ENCODE assay signal across 11 cellular contexts in the genomic region with DNA sequence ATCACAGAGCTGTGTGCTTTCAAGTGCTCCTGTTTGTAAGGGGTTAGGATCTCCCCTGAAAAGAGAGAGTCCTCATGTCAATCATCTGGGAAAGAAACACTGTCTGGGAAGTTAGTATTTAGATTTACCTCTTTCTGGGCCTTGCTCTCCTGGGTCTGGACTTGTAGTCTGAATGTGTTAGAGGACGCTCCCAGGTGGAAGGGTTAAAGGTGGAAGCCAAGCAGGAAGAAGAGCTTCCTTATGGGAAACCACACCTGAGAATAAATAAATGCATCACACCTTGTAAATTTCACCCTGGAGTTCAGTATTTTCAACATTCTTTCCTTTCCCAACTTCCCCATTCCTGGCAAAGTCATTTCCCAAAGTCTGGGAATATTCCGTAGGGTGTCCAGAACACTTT. TPM values are rescaled to one million over a fixed set of nuclear protein-coding genes. Genes with fewer than 3 reads are reported as not detected.
DNase-seq lines count a peak whose midpoint lies in the region; ATAC-seq and TF ChIP-seq lines count a peak whose summit lies in the region.
"Had no signal": no experiment of that assay in that cellular context is flagged by ENCODE, and none has a peak within 500 bp of the region (broad histone marks: within the 10 kb centered on the region; RNA-seq: fewer than 3 reads in every experiment).

No MANE protein-coding gene starts in this region.

- peaks cover 0 to 1% (median 0%) of the 10 kb centered on the region in 7 donors for H3K9me3 Mint-ChIP-seq in CD4-positive, CD25-positive, alpha-beta regulatory T cell

- H3K9ac ChIP-seq in HUES64 (ENCODE audit: low read depth, low read length), result no peak overlapping the region

- H3K4me1 ChIP-seq in CD4-positive, CD25-positive, alpha-beta regulatory T cell (ENCODE audit: control insufficient read depth, insufficient read depth, low read length, poor library complexity, severe bottlenecking), result peaks cover 28% of the 10 kb centered on the region
- H3K4me1 ChIP-seq in HUES64 (ENCODE audit: insufficient read depth, low read length), result peaks cover 6% of the 10 kb centered on the region; the same call in 1 of the 2 replicates
- H3K4me1 ChIP-seq in body of pancreas, result peaks cover 13% of the 10 kb centered on the region
- peaks cover 0 to 16% of the 10 kb centered on the region in 2 donors for H3K4me1 ChIP-seq in muscle layer of duodenum (ENCODE audit: control insufficient read depth in 1 of 2, insufficient read depth in 2 of 2, low read length in 2 of 2)

- H3K27me3 Mint-ChIP-seq in CD4-positive, CD25-positive, alpha-beta regulatory T cell, result no peaks in the 10 kb centered on the region

- peak overlapping the region; percentile 82 to 99 (median 96) for H3K4me3 Mint-ChIP-seq in CD4-positive, CD25-positive, alpha-beta regulatory T cell

- 86% methylated on average over 2 of the region's 2 CpGs for WGBS in HUES64
- WGBS in body of pancreas, 2 donors, result 66 to 80% methylated on average over 2 of the region's 2 CpGs

- H3K27ac Mint-ChIP-seq in CD4-positive, CD25-positive, alpha-beta regulatory T cell, result peak overlapping the region; percentile 26 to 98 (median 63)

- intact Hi-C loops in body of pancreas (cut with DNase I), result loop anchor here (10.0 kb wide), 1 partner anchor 92 kb away; no protein-coding TSS in a partner anchor

- H3K9me3 ChIP-seq in CD4-positive, CD25-positive, alpha-beta regulatory T cell (ENCODE audit: control insufficient read depth in 2 of 2, low read length in 2 of 2), result no peaks in the 10 kb centered on the region
- H3K9me3 ChIP-seq in HUES64 (ENCODE audit: insufficient read depth, low read depth, low read length) (peaks cover 10% of the 10 kb centered on the region; the same call in 1 of the 2 replicates), body of pancreas (no peaks in the 10 kb centered on the region), muscle layer of duodenum (ENCODE audit: control insufficient read depth in 1 of 2, low read length in 2 of 2) (no peaks in the 10 kb centered on the region)

- peaks cover 18 to 44% (median 30%) of the 10 kb centered on the region in 4 donors for H3K4me1 Mint-ChIP-seq in CD4-positive, CD25-positive, alpha-beta regulatory T cell

- DNase-seq in CD4-positive, CD25-positive, alpha-beta regulatory T cell, result no peak
- no peak for DNase-seq in body of pancreas
- DNase-seq in middle frontal gyrus (ENCODE audit: extremely low spot score, low spot score), result no peak
- no peak for DNase-seq in OCI-M2 (lab: John Stamatoyannopoulos, UW; ENCODE audit: unreplicated experiment)
- no peak for DNase-seq in hepatic stellate cell (ENCODE audit: low spot score)
- DNase-seq: NK-92 treated with Interleukin-12 subunit alpha and Interleukin-12 subunit beta, amount 100 ng/mL, for 24 hours had no signal

- no peaks in the 10 kb centered on the region for H3K27me3 ChIP-seq in CD4-positive, CD25-positive, alpha-beta regulatory T cell (ENCODE audit: control insufficient read depth, insufficient read depth, low read length)
- H3K27me3 ChIP-seq in HUES64 (ENCODE audit: insufficient read depth, low read length), result no peaks in the 10 kb centered on the region
- H3K27me3 ChIP-seq in body of pancreas, result no peaks in the 10 kb centered on the region
- H3K27me3 ChIP-seq in muscle layer of duodenum (ENCODE audit: low read depth, low read length), result no peaks in the 10 kb centered on the region
- H3K27me3 ChIP-seq: foreskin keratinocyte had no signal

- TF ChIP-seq POLR2A in body of pancreas (IDR thresholded peaks at IDR 0.05), result no peak

- peak overlapping the region; percentile 95 for H3K27ac ChIP-seq in CD4-positive, CD25-positive, alpha-beta regulatory T cell (ENCODE audit: insufficient read depth, low read length, poor library complexity, severe bottlenecking)
- H3K27ac ChIP-seq in HUES64 (ENCODE audit: low read depth, low read length) (no peak overlapping the region), body of pancreas (peak overlapping the region in 3 of 4 donors; percentile 81 to 95 (median 95)), muscle layer of duodenum (ENCODE audit: low read length) (peak overlapping the region; percentile 97)

- H3K4me3 ChIP-seq in CD4-positive, CD25-positive, alpha-beta regulatory T cell (ENCODE audit: low read depth, low read length), result peak overlapping the region; percentile 95
- H3K4me3 ChIP-seq in HUES64 (ENCODE audit: low read length) (peak overlapping the region; percentile 95), body of pancreas (no peak overlapping the region), muscle layer of duodenum (ENCODE audit: low read depth in 1 of 2, low read length in 2 of 2) (peak overlapping the region; percentile 83 to 92)

- peaks cover 6% of the 10 kb centered on the region for H3K36me3 ChIP-seq in CD4-positive, CD25-positive, alpha-beta regulatory T cell (ENCODE audit: control insufficient read depth, insufficient read depth, low read length)
- H3K36me3 ChIP-seq in HUES64 (ENCODE audit: insufficient read depth, low read length), result peaks cover 11% of the 10 kb centered on the region
- H3K36me3 ChIP-seq in body of pancreas (replicated peaks in 1 of 2; ENCODE audit: insufficient read depth in 1 of 2, low read depth in 2 of 2), result no peaks in the 10 kb centered on the region
- H3K36me3 ChIP-seq in muscle layer of duodenum (ENCODE audit: control insufficient read depth in 1 of 2, insufficient read depth in 2 of 2, low read length in 2 of 2), result peaks cover 4 to 5% of the 10 kb centered on the region in 2 donors

- H3K36me3 Mint-ChIP-seq in CD4-positive, CD25-positive, alpha-beta regulatory T cell, result peaks cover 18% of the 10 kb centered on the region

- no peak for TF ChIP-seq CTCF in body of pancreas (IDR thresholded peaks at IDR 0.05)

- ATAC-seq in CD4-positive, CD25-positive, alpha-beta regulatory T cell (ENCODE audit: low read depth in 2 of 2), result no peak
- ATAC-seq in body of pancreas, result no peak
- ATAC-seq in HG02642 (IDR thresholded peaks at IDR 0.05; ENCODE audit: poor library complexity, unreplicated experiment), result no peak

RNA-seq across cellular contexts. Expression of gene PLGRKT, which starts 1.3 kb away (rescaled TPM):
- total RNA-seq in CD4-positive, CD25-positive, alpha-beta regulatory T cell, result 16.4 TPM
- 10 to 100 TPM; 46.0 to 81.8 (median 53.2) TPM for polyA plus RNA-seq in CD4-positive, CD25-positive, alpha-beta regulatory T cell
- 18.8 TPM for polyA plus RNA-seq in HUES64 (2013, experiment 1 of 2)
- 28.7 TPM for polyA plus RNA-seq in HUES64 (2013, experiment 2 of 2)
- 1 to 10 TPM; 3.3 to 7.8 TPM for total RNA-seq in body of pancreas

RNA-seq across cellular contexts. Expression of gene CD274, which starts 13.9 kb away (rescaled TPM):
- 7.0 TPM for total RNA-seq in CD4-positive, CD25-positive, alpha-beta regulatory T cell
- polyA plus RNA-seq in CD4-positive, CD25-positive, alpha-beta regulatory T cell, result 1 to 10 TPM in 3 of 4 donors, under 1 TPM in 1; 0.72 to 3.6 (median 1.6) TPM
- polyA plus RNA-seq in HUES64 (2013, experiment 1 of 2), result not detected
- not detected for polyA plus RNA-seq in HUES64 (2013, experiment 2 of 2)
- 1 to 10 TPM; 1.6 to 3.6 TPM for total RNA-seq in body of pancreas
- total RNA-seq: G401 had no signal

Comparison
In these comparisons a context has a peak if more than half of its experiments do, and no peak if none do; other contexts are left out.
1. H3K4me3 ChIP-seq: peak in CD4-positive, CD25-positive, alpha-beta regulatory T cell (single experiment), HUES64 (single experiment) and muscle layer of duodenum (2 of 2); none in body of pancreas (0 of 2).